In genomic region chr1:244941121-244941520, GRCh38 we compare ENCODE assay signal across 11 cellular contexts.
A peak's percentile ranks its signal among the peaks of the same experiment; 100 is the strongest.
DNase-seq lines count a peak whose midpoint lies in the region; ATAC-seq and TF ChIP-seq lines count a peak whose summit lies in the region.
"Had no signal": no experiment of that assay in that cellular context is flagged by ENCODE, and none has a peak within 500 bp of the region (broad histone marks: within the 10 kb centered on the region; RNA-seq: fewer than 3 reads in every experiment).

No MANE protein-coding gene starts in this region.

- DNase-seq in GM12865 (ENCODE audit: low read depth) (peak; percentile 87), GM03348 (ENCODE audit: low spot score) (no peak), psoas muscle (no peak), CD14-positive monocyte (ENCODE audit: low spot score) (no peak), brain microvascular endothelial cell (no peak)
- DNase-seq: NCI-H1436 treated with DMSO at 0.1 percent for 48 hours had no signal

- H3K4me3 Mint-ChIP-seq in CD14-positive monocyte: no peak overlapping the region
- H3K4me3 Mint-ChIP-seq: naive thymus-derived CD8-positive, alpha-beta T cell had no signal

- H3K4me1 ChIP-seq in psoas muscle: no peaks in the 10 kb centered on the region

- H3K9me3 ChIP-seq in psoas muscle: no peaks in the 10 kb centered on the region

- H3K36me3 Mint-ChIP-seq in CD14-positive monocyte: no peaks in the 10 kb centered on the region
- H3K36me3 Mint-ChIP-seq: naive thymus-derived CD8-positive, alpha-beta T cell had no signal

- peaks cover 0 to 4% (median 0%) of the 10 kb centered on the region in 7 donors for H3K9me3 Mint-ChIP-seq in CD14-positive monocyte

- in situ Hi-C loops in brain microvascular endothelial cell (cut with HindIII; ENCODE audit: low pct_ligation_motif_present, low sequenced_read_pairs): no loop called here

- peaks cover 10% of the 10 kb centered on the region for H3K4me1 Mint-ChIP-seq in CD14-positive monocyte

- 94 to 96% (median 95%) methylated on average over 12 to 13 of the region's 13 CpGs for WGBS in psoas muscle, 3 donors

- H3K27ac ChIP-seq in psoas muscle (no peak overlapping the region), brain microvascular endothelial cell (no peak overlapping the region)

- H3K4me3 ChIP-seq in GM12865 (ENCODE audit: low read depth, low read length): no peak overlapping the region; the same call in 1 of the 2 replicates
- no peak overlapping the region for H3K4me3 ChIP-seq in psoas muscle
- H3K4me3 ChIP-seq in brain microvascular endothelial cell (ENCODE audit: low read depth, low read length): no peak overlapping the region
- H3K4me3 ChIP-seq: smooth muscle cell had no signal

- H3K27me3 ChIP-seq in psoas muscle (ENCODE audit: insufficient read depth in 3 of 3, low read length in 2 of 3) (no peaks in the 10 kb centered on the region), brain microvascular endothelial cell (replicated peaks) (no peaks in the 10 kb centered on the region)

- H3K36me3 ChIP-seq in psoas muscle (ENCODE audit: insufficient read depth in 1 of 2, low read depth in 1 of 2) (no peaks in the 10 kb centered on the region), brain microvascular endothelial cell (replicated peaks) (no peaks in the 10 kb centered on the region)

- no peak for TF ChIP-seq CTCF in GM12865 (IDR thresholded peaks at IDR 0.05; ENCODE audit: insufficient read depth, low read depth, low read length, missing control alignments)
- no peak for TF ChIP-seq CTCF in psoas muscle (IDR thresholded peaks at IDR 0.05)
- TF ChIP-seq CTCF in CD14-positive monocyte (IDR thresholded peaks at IDR 0.05): no peak
- TF ChIP-seq CTCF in brain microvascular endothelial cell (IDR thresholded peaks at IDR 0.05; ENCODE audit: low read depth, low read length, missing control alignments): no peak

- peaks cover 0 to 4% (median 3%) of the 10 kb centered on the region in 3 donors for H3K27me3 Mint-ChIP-seq in CD14-positive monocyte (ENCODE audit: low read depth in 3 of 3)
- H3K27me3 Mint-ChIP-seq: naive thymus-derived CD8-positive, alpha-beta T cell had no signal

- peak; percentile 81 for ATAC-seq in GM19328 (IDR thresholded peaks at IDR 0.05; ENCODE audit: unreplicated experiment)
- ATAC-seq in HG02678 (IDR thresholded peaks at IDR 0.05; ENCODE audit: unreplicated experiment): peak; percentile 81
- ATAC-seq in HG03442 (IDR thresholded peaks at IDR 0.05; ENCODE audit: unreplicated experiment): peak; percentile 72
- no peak for ATAC-seq in psoas muscle

- H3K27ac Mint-ChIP-seq in CD14-positive monocyte: no peak overlapping the region

- intact Hi-C loops in psoas muscle (cut with DNase I): no loop called here
- intact Hi-C loops in CD14-positive monocyte (cut with micrococcal nuclease): no loop called here

Comparison
In these comparisons a context has a peak if more than half of its experiments do, and no peak if none do; other contexts are left out.
1. ATAC-seq: peak in GM19328 (single experiment), HG02678 (single experiment) and HG03442 (single experiment); none in psoas muscle (0 of 4).